In the genomic region with DNA sequence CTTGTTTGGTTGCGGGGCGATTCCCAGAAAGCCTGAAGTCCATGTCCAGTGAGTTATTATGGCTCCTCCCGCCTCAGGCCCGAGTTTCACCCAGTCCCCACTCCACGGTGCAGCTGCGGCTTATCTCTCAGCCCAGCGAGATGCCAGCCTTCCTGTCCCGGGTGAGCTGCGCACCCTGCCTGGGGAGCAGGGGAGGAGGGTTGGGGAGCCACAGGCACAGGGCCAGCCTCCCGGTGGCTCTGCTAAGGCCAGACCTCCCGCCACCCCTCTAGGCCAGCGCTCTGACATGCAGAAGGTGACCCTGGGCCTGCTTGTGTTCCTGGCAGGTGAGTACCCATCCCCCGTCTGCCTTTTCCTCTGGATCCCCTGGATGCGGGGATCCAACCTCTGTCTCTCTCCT, we compare ENCODE assay signal across 10 cellular contexts. TPM values are rescaled to one million over a fixed set of nuclear protein-coding genes. Genes with fewer than 3 reads are reported as not detected.
DNase-seq lines count a peak whose midpoint lies in the region; ATAC-seq and TF ChIP-seq lines count a peak whose summit lies in the region.
"Had no signal": no experiment of that assay in that cellular context is flagged by ENCODE, and none has a peak within 500 bp of the region (broad histone marks: within the 10 kb centered on the region; RNA-seq: fewer than 3 reads in every experiment).

No MANE protein-coding gene starts in this region.

- H3K4me1 ChIP-seq in HUES6 (ENCODE audit: control insufficient read depth, insufficient read depth, low read length) (peaks cover 41% of the 10 kb centered on the region), rectal smooth muscle tissue (ENCODE audit: control insufficient read depth, insufficient read depth, low read length) (no peaks in the 10 kb centered on the region), BE2C (no peaks in the 10 kb centered on the region)

- H3K4me3 ChIP-seq in HUES6 (ENCODE audit: low read depth, low read length) (no peak overlapping the region), rectal smooth muscle tissue (ENCODE audit: low read length) (peak overlapping the region; percentile 47), BE2C (ENCODE audit: low read depth, low read length) (no peak overlapping the region)

- intact Hi-C loops in dendritic cell treated with granulocyte-macrophage colony-stimulating factor and Interleukin-4, amounts not matched to agents 40 ng/mL and 50 ng/mL, for 4 days (cut with micrococcal nuclease), result no loop called here

- H3K27ac ChIP-seq in HUES6 (ENCODE audit: low read depth, low read length), result no peak overlapping the region
- no peak overlapping the region for H3K27ac ChIP-seq in rectal smooth muscle tissue (ENCODE audit: low read depth, low read length)

- H3K9me3 ChIP-seq in HUES6 (ENCODE audit: control insufficient read depth, insufficient read depth, low read depth, low read length) (no peaks in the 10 kb centered on the region), BE2C (no peaks in the 10 kb centered on the region)

- H3K9ac ChIP-seq in HUES6 (ENCODE audit: low read length) (peak overlapping the region; percentile 6), rectal smooth muscle tissue (ENCODE audit: low read length) (no peak overlapping the region)

- no peak for TF ChIP-seq CTCF in BE2C (IDR thresholded peaks at IDR 0.05; ENCODE audit: low read depth, low read length)

- H3K36me3 Mint-ChIP-seq in dendritic cell treated with granulocyte-macrophage colony-stimulating factor and Interleukin-4, amounts not matched to agents 40 ng/mL and 50 ng/mL, for 4 days (ENCODE audit: low read depth), result peaks cover 2% of the 10 kb centered on the region

- no peaks in the 10 kb centered on the region for H3K36me3 ChIP-seq in HUES6 (ENCODE audit: control insufficient read depth, insufficient read depth, low read length)
- no peaks in the 10 kb centered on the region for H3K36me3 ChIP-seq in rectal smooth muscle tissue (ENCODE audit: control insufficient read depth, insufficient read depth, low read length)
- no peaks in the 10 kb centered on the region for H3K36me3 ChIP-seq in BE2C

- no peaks in the 10 kb centered on the region for H3K9me3 Mint-ChIP-seq in dendritic cell treated with granulocyte-macrophage colony-stimulating factor and Interleukin-4, amounts not matched to agents 40 ng/mL and 50 ng/mL, for 4 days

- H3K27ac Mint-ChIP-seq in dendritic cell treated with granulocyte-macrophage colony-stimulating factor and Interleukin-4, amounts not matched to agents 40 ng/mL and 50 ng/mL, for 4 days, result peak overlapping the region; percentile 80
- H3K27ac Mint-ChIP-seq: activated CD4-positive, alpha-beta T cell treated with anti-CD3 and anti-CD28 coated beads for 36 hours had no signal

- no peak for DNase-seq in BE2C
- no peak for DNase-seq in LoVo (ENCODE audit: low spot score)
- DNase-seq: activated CD4-positive, alpha-beta T cell treated with anti-CD3 and anti-CD28 coated beads for 36 hours; activated T-cell treated with anti-CD3 and anti-CD28 coated beads, Interleukin-2, amount 50 U/mL, for 48 hours; DMS79 treated with DMSO at 0.1 percent for 48 hours; NCI-H2171 had no signal

- peaks cover 41% of the 10 kb centered on the region for H3K27me3 Mint-ChIP-seq in dendritic cell treated with granulocyte-macrophage colony-stimulating factor and Interleukin-4, amounts not matched to agents 40 ng/mL and 50 ng/mL, for 4 days
- H3K27me3 Mint-ChIP-seq: activated CD4-positive, alpha-beta T cell treated with anti-CD3 and anti-CD28 coated beads for 36 hours had no signal

- no peak for ATAC-seq in GM21737 (IDR thresholded peaks at IDR 0.05; ENCODE audit: unreplicated experiment)
- ATAC-seq: activated CD4-positive, alpha-beta T cell treated with anti-CD3 and anti-CD28 coated beads for 36 hours had no signal

- no peaks in the 10 kb centered on the region; the same call in 1 of the 2 replicates for H3K27me3 ChIP-seq in HUES6 (ENCODE audit: control insufficient read depth, insufficient read depth, low read length)
- no peaks in the 10 kb centered on the region for H3K27me3 ChIP-seq in rectal smooth muscle tissue (ENCODE audit: control insufficient read depth, insufficient read depth, low read length)
- no peaks in the 10 kb centered on the region for H3K27me3 ChIP-seq in BE2C

- H3K4me1 Mint-ChIP-seq in dendritic cell treated with granulocyte-macrophage colony-stimulating factor and Interleukin-4, amounts not matched to agents 40 ng/mL and 50 ng/mL, for 4 days (ENCODE audit: low read depth), result peaks cover 72% of the 10 kb centered on the region

- no peak overlapping the region for H3K4me3 Mint-ChIP-seq in dendritic cell treated with granulocyte-macrophage colony-stimulating factor and Interleukin-4, amounts not matched to agents 40 ng/mL and 50 ng/mL, for 4 days
- H3K4me3 Mint-ChIP-seq: activated CD4-positive, alpha-beta T cell treated with anti-CD3 and anti-CD28 coated beads for 36 hours had no signal

RNA-seq across cellular contexts. Expression of gene FXYD3, which starts 3.5 kb away (rescaled TPM):
- polyA plus RNA-seq in BE2C (2012; ENCODE audit: insufficient read depth, insufficient read length, low read depth), result not detected

RNA-seq across cellular contexts. Expression of gene LGI4, which starts 15.8 kb away (rescaled TPM):
- polyA plus RNA-seq in BE2C (2012; ENCODE audit: insufficient read depth, insufficient read length, low read depth), result 0.63 TPM

RNA-seq across cellular contexts. Expression of gene FXYD1, which starts 19.5 kb away (rescaled TPM):
- not detected for polyA plus RNA-seq in BE2C (2012; ENCODE audit: insufficient read depth, insufficient read length, low read depth)

RNA-seq across cellular contexts. Expression of gene FXYD7, which starts 24.0 kb away (rescaled TPM):
- polyA plus RNA-seq in BE2C (2012; ENCODE audit: insufficient read depth, insufficient read length, low read depth), result not detected

RNA-seq across cellular contexts. Expression of gene FXYD5, which starts 35.4 kb away (rescaled TPM):
- 4.5 TPM for polyA plus RNA-seq in BE2C (2012; ENCODE audit: insufficient read depth, insufficient read length, low read depth)
